In the genomic region with DNA sequence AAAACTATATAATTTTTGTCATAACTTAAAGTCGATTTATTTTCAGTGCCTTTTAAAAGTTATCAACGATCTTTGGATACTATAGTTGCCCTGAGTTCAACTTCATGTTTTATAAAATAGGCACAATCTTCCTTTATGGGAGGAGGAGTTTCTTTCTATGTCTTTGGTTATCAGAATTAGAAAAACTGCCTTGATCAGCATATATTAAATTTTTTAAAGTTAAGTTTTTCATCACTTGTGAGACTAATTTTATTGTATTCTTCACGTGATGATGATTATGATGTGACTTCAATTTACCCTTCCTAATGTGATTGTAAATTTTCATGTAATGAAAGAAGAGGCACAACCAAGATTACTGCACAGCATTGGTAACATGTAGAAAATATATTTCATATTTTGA, we compare ENCODE assay signal across 23 cellular contexts. TPM values are rescaled to one million over a fixed set of nuclear protein-coding genes. Genes with fewer than 3 reads are reported as not detected.
DNase-seq lines count a peak whose midpoint lies in the region; ATAC-seq, FAIRE-seq and TF ChIP-seq lines count a peak whose summit lies in the region.
"Had no signal": no experiment of that assay in that cellular context is flagged by ENCODE, and none has a peak within 500 bp of the region (broad histone marks: within the 10 kb centered on the region; RNA-seq: fewer than 3 reads in every experiment).

No MANE protein-coding gene starts in this region.

- H3K79me2 ChIP-seq in OCI-LY1 (ENCODE audit: insufficient read depth, low read length), result no peaks in the 10 kb centered on the region

- no peaks in the 10 kb centered on the region for H3K9me2 ChIP-seq in OCI-LY1 (ENCODE audit: low read depth, low read length)

- H3K27ac ChIP-seq in BLaER1, result peak overlapping the region; percentile 87
- peak overlapping the region; percentile 64; the same call in 1 of the 2 replicates for H3K27ac ChIP-seq in HL-60 (replicated peaks)
- peak overlapping the region; percentile 96 for H3K27ac ChIP-seq in OCI-LY1 (ENCODE audit: low read depth, low read length, poor library complexity, severe bottlenecking)
- no peak overlapping the region for H3K27ac ChIP-seq in esophagus squamous epithelium

- no peak overlapping the region for H3K4me3 ChIP-seq in BLaER1
- no peak overlapping the region for H3K4me3 ChIP-seq in HL-60 (replicated peaks; ENCODE audit: insufficient read depth, low read length)
- H3K4me3 ChIP-seq in OCI-LY1 (ENCODE audit: low read depth, low read length, poor library complexity, severe bottlenecking), result no peak overlapping the region
- H3K4me3 ChIP-seq in esophagus squamous epithelium, result no peak overlapping the region
- H3K4me3 ChIP-seq: K562 had no signal

- 71 to 76% methylated on average over 3 of the region's 3 CpGs for WGBS in esophagus squamous epithelium, 2 donors

- no peaks in the 10 kb centered on the region for H4K20me1 ChIP-seq in BLaER1
- no peaks in the 10 kb centered on the region for H4K20me1 ChIP-seq in OCI-LY1 (ENCODE audit: insufficient read depth, low read length)

- TF ChIP-seq CTCF in HL-60 (IDR thresholded peaks at IDR 0.05; ENCODE audit: insufficient read depth, low read length) (no peak), OCI-LY1 (IDR thresholded peaks at IDR 0.05; ENCODE audit: low read length) (no peak), esophagus squamous epithelium (IDR thresholded peaks at IDR 0.05) (no peak)

- TF ChIP-seq POLR2A in esophagus squamous epithelium (IDR thresholded peaks at IDR 0.05), result no peak

- H3K4me1 ChIP-seq in BLaER1, result peaks cover 23% of the 10 kb centered on the region
- H3K4me1 ChIP-seq in OCI-LY1 (ENCODE audit: insufficient read depth, low read length, severe bottlenecking), result peaks cover 68% of the 10 kb centered on the region
- no peaks in the 10 kb centered on the region for H3K4me1 ChIP-seq in esophagus squamous epithelium
- H3K4me1 ChIP-seq: BE2C had no signal

- H3K9me3 ChIP-seq in BLaER1 (peaks cover 12% of the 10 kb centered on the region; the same call in 1 of the 2 replicates), OCI-LY1 (ENCODE audit: low read length) (no peaks in the 10 kb centered on the region), esophagus squamous epithelium (no peaks in the 10 kb centered on the region)
- H3K9me3 ChIP-seq: BE2C had no signal

- ATAC-seq in GM18519 (IDR thresholded peaks at IDR 0.05; ENCODE audit: low FRiP score, unreplicated experiment) (no peak), HG03135 (IDR thresholded peaks at IDR 0.05; ENCODE audit: unreplicated experiment) (no peak)
- ATAC-seq: HCT116, K562 had no signal

- H3K27me3 ChIP-seq in BLaER1 (no peaks in the 10 kb centered on the region), HL-60 (ENCODE audit: insufficient read depth, poor library complexity, severe bottlenecking) (no peaks in the 10 kb centered on the region), OCI-LY1 (ENCODE audit: insufficient read depth, low read length) (no peaks in the 10 kb centered on the region), esophagus squamous epithelium (no peaks in the 10 kb centered on the region)
- H3K27me3 ChIP-seq: BE2C had no signal

- 0 out of 2 replicates have a peak overlapping the region, but pooled peaks have one; percentile 19 for H2AFZ ChIP-seq in OCI-LY1 (ENCODE audit: low read length)

- no peaks in the 10 kb centered on the region for H3K36me3 ChIP-seq in BLaER1
- H3K36me3 ChIP-seq in OCI-LY1 (ENCODE audit: insufficient read depth, low read length), result no peaks in the 10 kb centered on the region
- H3K36me3 ChIP-seq in esophagus squamous epithelium, result no peaks in the 10 kb centered on the region
- H3K36me3 ChIP-seq: BE2C had no signal

- H3K9ac ChIP-seq in BLaER1, result no peak overlapping the region
- H3K9ac ChIP-seq in OCI-LY1 (ENCODE audit: low read length), result 0 out of 2 replicates have a peak overlapping the region, but pooled peaks have one; percentile 33

- intact Hi-C loops in esophagus squamous epithelium (cut with DNase I), result no loop called here

- H3F3A ChIP-seq in OCI-LY1 (ENCODE audit: insufficient read depth, low read length), result no peaks in the 10 kb centered on the region

- FAIRE-seq in islet of Langerhans (lab: Jason Lieb, UNC), result peak; percentile 27
- FAIRE-seq in HTR-8/SVneo (lab: Jason Lieb, UNC), result no peak
- FAIRE-seq: G401.6, GM12892, GM18507, K562 had no signal

- H3K4me2 ChIP-seq in BLaER1 (no peak overlapping the region; the same call in 1 of the 2 replicates), OCI-LY1 (ENCODE audit: low read length) (no peak overlapping the region)

- DNase-seq in HL-60 (ENCODE audit: low read depth in 1 of 2, low spot score in 1 of 2) (no peak), HTR-8/SVneo (ENCODE audit: insufficient read length, low spot score) (no peak), esophagus squamous epithelium (lab: John Stamatoyannopoulos, UW) (no peak)
- DNase-seq: BE2C; CD4-positive, alpha-beta memory T cell; DMS 273 treated with DMSO at 0.1 percent for 48 hours; DMS53; DND-41; GOT3; H7; HFFc6 had no signal

RNA-seq across cellular contexts. Expression of a gene that starts 58.2 kb away (rescaled TPM):
- not detected for total RNA-seq in esophagus squamous epithelium
- total RNA-seq: A673; CD4-positive, alpha-beta memory T cell; H7; HFFc6; HT-29 had no signal

Comparison
In these comparisons a context has a peak if more than half of its experiments do, and no peak if none do; other contexts are left out.
1. H3K27ac ChIP-seq: peak in BLaER1 (single experiment), HL-60 (single experiment) and OCI-LY1 (single experiment); none in esophagus squamous epithelium (0 of 4).